In genomic region chr3:141000027-141000663, GRCh38 we compare ENCODE assay signal across 9 cellular contexts. TPM values are rescaled to one million over a fixed set of nuclear protein-coding genes. Genes with fewer than 3 reads are reported as not detected.
A peak's percentile ranks its signal among the peaks of the same experiment; 100 is the strongest.
DNase-seq lines count a peak whose midpoint lies in the region; ATAC-seq, FAIRE-seq and TF ChIP-seq lines count a peak whose summit lies in the region.
"Had no signal": no experiment of that assay in that cellular context is flagged by ENCODE, and none has a peak within 500 bp of the region (broad histone marks: within the 10 kb centered on the region; RNA-seq: fewer than 3 reads in every experiment).

No MANE protein-coding gene starts in this region.

- intact Hi-C loops in activated naive CD4-positive, alpha-beta T cell treated with anti-CD3 and anti-CD28 coated beads for 36 hours (cut with micrococcal nuclease) = loop anchor here (1.0 kb wide), 4 partner anchors 11 to 192 kb away; no protein-coding TSS in a partner anchor

- CTCF ChIA-PET in activated naive CD4-positive, alpha-beta T cell treated with anti-CD3 and anti-CD28 coated beads for 36 hours (lab: Charles Lee) = interaction anchor here (0.5 to 3.4 kb wide), 22 partner anchors 12 to 254 kb away, joined by 3 to 24 read pairs (median 4); no protein-coding TSS in a partner anchor

- no peaks in the 10 kb centered on the region for H3K9me3 Mint-ChIP-seq in activated naive CD4-positive, alpha-beta T cell treated with anti-CD3 and anti-CD28 coated beads for 36 hours

- 0 out of 2 replicates have a peak overlapping the region, but pooled peaks have one; percentile 40 for H2AFZ ChIP-seq in OCI-LY3 (ENCODE audit: low read depth, low read length)
- H2AFZ ChIP-seq in parathyroid adenoma = no peak overlapping the region

- no peak overlapping the region for H3K4me2 ChIP-seq in OCI-LY3 (ENCODE audit: low read length)
- H3K4me2 ChIP-seq in parathyroid adenoma (ENCODE audit: low read length) = no peak overlapping the region

- ATAC-seq in GM21717 (IDR thresholded peaks at IDR 0.05; ENCODE audit: unreplicated experiment) = no peak

- H3K4me3 ChIP-seq in AG10803 (ENCODE audit: low read length) (no peak overlapping the region), OCI-LY3 (ENCODE audit: low read length) (no peak overlapping the region), parathyroid adenoma (ENCODE audit: low read depth, low read length) (no peak overlapping the region)

- H3K4me1 Mint-ChIP-seq in activated naive CD4-positive, alpha-beta T cell treated with anti-CD3 and anti-CD28 coated beads for 36 hours (ENCODE audit: low read depth) = peaks cover 4% of the 10 kb centered on the region

- H4K20me1 ChIP-seq in OCI-LY3 (ENCODE audit: insufficient read depth, low read length) = no peaks in the 10 kb centered on the region

- H3K27ac Mint-ChIP-seq in activated naive CD4-positive, alpha-beta T cell treated with anti-CD3 and anti-CD28 coated beads for 36 hours = no peak overlapping the region

- H3K79me2 ChIP-seq in OCI-LY3 (ENCODE audit: low read length) (no peaks in the 10 kb centered on the region), parathyroid adenoma (no peaks in the 10 kb centered on the region)

- DNase-seq in AG10803 (ENCODE audit: low read depth) (peak; percentile 48), GM18507 (ENCODE audit: extremely low spot score, insufficient read length, low read depth) (peak; percentile 5), HK-2 (ENCODE audit: unreplicated experiment) (peak; percentile 33), glomerular visceral epithelial cell (ENCODE audit: extremely low spot score) (peak; percentile 23)
- peak; percentile 73 for DNase-seq in activated naive CD4-positive, alpha-beta T cell treated with anti-CD3 and anti-CD28 coated beads for 36 hours

- FAIRE-seq in GM18507 (lab: Jason Lieb, UNC) = peak; percentile 65

- no peaks in the 10 kb centered on the region for H3K4me1 ChIP-seq in OCI-LY3 (ENCODE audit: low read length)
- no peaks in the 10 kb centered on the region for H3K4me1 ChIP-seq in parathyroid adenoma

- no peaks in the 10 kb centered on the region for H3K27me3 Mint-ChIP-seq in activated naive CD4-positive, alpha-beta T cell treated with anti-CD3 and anti-CD28 coated beads for 36 hours (ENCODE audit: low read depth)

- no peaks in the 10 kb centered on the region for H3K27me3 ChIP-seq in OCI-LY3 (ENCODE audit: low read depth, low read length)
- no peaks in the 10 kb centered on the region for H3K27me3 ChIP-seq in parathyroid adenoma (ENCODE audit: control insufficient read depth, insufficient read depth, low read length)
- H3K27me3 ChIP-seq: neutrophil had no signal

- no peaks in the 10 kb centered on the region for H3K36me3 Mint-ChIP-seq in activated naive CD4-positive, alpha-beta T cell treated with anti-CD3 and anti-CD28 coated beads for 36 hours (ENCODE audit: low read depth)

- H3K27ac ChIP-seq in OCI-LY3 (ENCODE audit: low read length) (no peak overlapping the region), parathyroid adenoma (no peak overlapping the region)
- H3K27ac ChIP-seq: neutrophil had no signal

- H3K4me3 Mint-ChIP-seq in activated naive CD4-positive, alpha-beta T cell treated with anti-CD3 and anti-CD28 coated beads for 36 hours = no peak overlapping the region

- TF ChIP-seq CTCF in AG10803 (conservative IDR thresholded peaks at IDR 0.05; ENCODE audit: low read length) (peak; percentile 74), OCI-LY3 (IDR thresholded peaks at IDR 0.05; ENCODE audit: low read depth, low read length) (peak; percentile 88), parathyroid adenoma (IDR thresholded peaks at IDR 0.05) (peak; percentile 78)

- H3K36me3 ChIP-seq in OCI-LY3 (replicated peaks; ENCODE audit: low read depth, low read length) (no peaks in the 10 kb centered on the region), parathyroid adenoma (ENCODE audit: control insufficient read depth, insufficient read depth, low read length) (no peaks in the 10 kb centered on the region)
- H3K36me3 ChIP-seq: neutrophil had no signal

- no peaks in the 10 kb centered on the region for H3K9me3 ChIP-seq in OCI-LY3 (ENCODE audit: insufficient read depth, low read length)
- no peaks in the 10 kb centered on the region for H3K9me3 ChIP-seq in parathyroid adenoma (ENCODE audit: control insufficient read depth, low read length)
- H3K9me3 ChIP-seq: neutrophil had no signal

- no peak overlapping the region for H3K9ac ChIP-seq in OCI-LY3 (ENCODE audit: low read length)
- no peak overlapping the region for H3K9ac ChIP-seq in parathyroid adenoma

RNA-seq across cellular contexts. Expression of gene SPSB4, which starts 51.0 kb away (rescaled TPM):
- total RNA-seq in activated naive CD4-positive, alpha-beta T cell treated with anti-CD3 and anti-CD28 coated beads for 36 hours = not detected

RNA-seq across cellular contexts. Expression of gene SLC25A36, which starts 58.5 kb away (rescaled TPM):
- total RNA-seq in activated naive CD4-positive, alpha-beta T cell treated with anti-CD3 and anti-CD28 coated beads for 36 hours = 10 to 100 TPM; 48.7 to 50.1 TPM

Comparison
In these comparisons a context has a peak if more than half of its experiments do, and no peak if none do; other contexts are left out.
1. DNase-seq: peak in every context shown above with its lines; median percentile 73 in activated naive CD4-positive, alpha-beta T cell treated with anti-CD3 and anti-CD28 coated beads for 36 hours; 48 in AG10803; 33 in HK-2; 23 in glomerular visceral epithelial cell; 5 in GM18507.